Comparison of ENCODE assay signal across 8 cellular contexts in the genomic region with DNA sequence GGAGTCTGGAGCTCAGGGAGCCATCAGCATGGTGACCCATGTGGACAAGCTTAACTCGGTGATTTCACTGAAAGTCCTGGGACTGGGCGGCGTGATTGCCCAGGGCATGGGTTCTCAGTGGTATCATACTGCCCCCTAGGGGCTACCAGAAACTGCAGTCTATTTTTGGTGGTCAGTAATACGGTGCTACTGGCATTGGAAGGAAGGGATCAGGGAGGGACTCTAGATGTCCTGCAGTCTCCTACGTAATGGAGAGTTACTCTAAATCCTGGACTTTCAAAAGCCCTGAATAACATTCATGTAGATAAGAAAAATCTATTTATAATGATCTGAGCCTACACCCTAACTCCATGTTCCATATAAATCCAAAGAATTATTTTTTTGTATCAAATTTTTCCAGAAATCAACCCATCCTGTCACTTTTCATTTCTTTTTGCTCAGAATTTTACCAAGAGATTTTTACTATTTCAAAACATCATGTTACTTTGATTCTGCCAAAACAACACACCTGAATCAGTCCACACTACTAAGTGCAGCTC. TPM values are rescaled to one million over a fixed set of nuclear protein-coding genes. Genes with fewer than 3 reads are reported as not detected.
DNase-seq lines count a peak whose midpoint lies in the region; ATAC-seq, FAIRE-seq and TF ChIP-seq lines count a peak whose summit lies in the region.

No MANE protein-coding gene starts in this region.

- peak; percentile 70 for TF ChIP-seq CTCF in Calu3 (IDR thresholded peaks at IDR 0.05; ENCODE audit: unreplicated experiment)
- TF ChIP-seq CTCF in H1 (IDR thresholded peaks at IDR 0.05; ENCODE audit: control extremely low read depth in 1 of 3, insufficient read depth in 1 of 3, low read depth in 1 of 3, low read length in 3 of 3): peak; percentile 63 to 91 (median 87)

- H3K9ac ChIP-seq in H1 (replicated peaks in 1 of 4; ENCODE audit: extremely low read depth in 1 of 4, low read depth in 3 of 4, low read length in 3 of 4): no peak overlapping the region

- no peaks in the 10 kb centered on the region for H3K27me3 ChIP-seq in H1 (replicated peaks in 1 of 4; ENCODE audit: control insufficient read depth in 3 of 4, extremely low read depth in 1 of 4, insufficient read depth in 3 of 4, low read length in 3 of 4)

- no peak overlapping the region for H3K4me2 ChIP-seq in H1 (ENCODE audit: insufficient read depth in 1 of 2, low read depth in 2 of 2, low read length in 2 of 2)

- H3K4me1 Mint-ChIP-seq in Calu3 (ENCODE audit: low read depth, unreplicated experiment) (no peaks in the 10 kb centered on the region), memory B cell (peaks cover 14% of the 10 kb centered on the region)

- H3K4me1 ChIP-seq in H1 (replicated peaks in 1 of 4; ENCODE audit: control insufficient read depth in 3 of 4, insufficient read depth in 4 of 4, low read length in 3 of 4): no peaks in the 10 kb centered on the region

- H3K4me3 ChIP-seq in H1 (ENCODE audit: extremely low read depth in 1 of 4, insufficient read depth in 2 of 4, low read depth in 3 of 4, low read length in 4 of 4): no peak overlapping the region

- no peak overlapping the region for H2BK12ac ChIP-seq in H1 (ENCODE audit: low read depth, low read length)

- no peak overlapping the region for H2BK5ac ChIP-seq in H1 (ENCODE audit: low read depth, low read length)

- no peaks in the 10 kb centered on the region for H3K9me3 Mint-ChIP-seq in Calu3 (ENCODE audit: low read depth, unreplicated experiment)
- no peaks in the 10 kb centered on the region for H3K9me3 Mint-ChIP-seq in memory B cell

- H3K23me2 ChIP-seq in H1 (ENCODE audit: low read depth, low read length): no peaks in the 10 kb centered on the region

- H4K8ac ChIP-seq in H1 (ENCODE audit: extremely low read depth, insufficient read depth, low read length): no peak overlapping the region

- H2AFZ ChIP-seq in H1 (ENCODE audit: low read length): no peak overlapping the region

- no peak overlapping the region for H2BK120ac ChIP-seq in H1 (replicated peaks; ENCODE audit: low read depth, low read length)

- POLR2A ChIA-PET in H1 (lab: Charles Lee; ENCODE audit: partially characterized antibody): interaction anchor here (0.6 to 1.5 kb wide), 4 partner anchors 15 to 437 kb away, joined by 3 to 4 read pairs (median 4); no protein-coding TSS in a partner anchor

- TF ChIP-seq RAD21 in H1 (IDR thresholded peaks at IDR 0.05 in 1 of 2, conservative IDR thresholded peaks at IDR 0.05 in 1 of 2; ENCODE audit: low read depth in 2 of 2, low read length in 2 of 2): peak; percentile 92 to 93

- no peaks in the 10 kb centered on the region; a peak in 1 of 8 replicates for H3K36me3 ChIP-seq in H1 (ENCODE audit: control insufficient read depth in 2 of 4, insufficient read depth in 4 of 4, low read length in 3 of 4)

- FAIRE-seq in H1 (lab: Jason Lieb, UNC): peak; percentile 90

- H3K56ac ChIP-seq in H1 (replicated peaks; ENCODE audit: insufficient read length, low read depth, low read length): no peak overlapping the region

- intact Hi-C loops in Calu3 (cut with micrococcal nuclease; ENCODE audit: unreplicated experiment): loop anchor here (1.0 to 2.0 kb wide), 2 partner anchors 273 to 441 kb away; no protein-coding TSS in a partner anchor

- ATAC-seq in activated CD4-positive, CD25-positive, alpha-beta regulatory T cell treated with anti-CD3 and anti-CD28 coated beads, Interleukin-2, amount 50 U/mL, for 24 hours: peak; percentile 51 to 76
- peak; percentile 82 for ATAC-seq in memory B cell (ENCODE audit: low read depth)
- ATAC-seq in GM19324 (IDR thresholded peaks at IDR 0.05; ENCODE audit: low FRiP score, unreplicated experiment): no peak

- H2BK20ac ChIP-seq in H1 (ENCODE audit: low read length): no peak overlapping the region

- H3K27me3 Mint-ChIP-seq in Calu3 (ENCODE audit: unreplicated experiment) (no peaks in the 10 kb centered on the region), memory B cell (no peaks in the 10 kb centered on the region)

- no peak overlapping the region for H3K23ac ChIP-seq in H1 (ENCODE audit: insufficient read length)

- no peak overlapping the region for H4K91ac ChIP-seq in H1 (replicated peaks; ENCODE audit: insufficient read length, low read length)

- BruUV-seq in Calu3 (replicated peaks; lab: Mats Ljungman, UMichigan): no TSS peak

- no peak overlapping the region for H3K4ac ChIP-seq in H1 (replicated peaks; ENCODE audit: insufficient read length, low read depth, low read length)

- H3K27ac Mint-ChIP-seq in Calu3 (ENCODE audit: unreplicated experiment) (peak overlapping the region; percentile 6), memory B cell (no peak overlapping the region)

- no peak overlapping the region for H3K18ac ChIP-seq in H1 (ENCODE audit: extremely low read depth, low read length)

- H3K14ac ChIP-seq in H1 (ENCODE audit: insufficient read length): no peak overlapping the region

- DNase-seq in Calu3 (peak; percentile 73), HCEC 1CT (peak; percentile 75), NCI-H345 treated with DMSO at 0.1 percent for 48 hours (lab: John Stamatoyannopoulos, UW; ENCODE audit: unreplicated experiment) (peak; percentile 57), H1 (ENCODE audit: low read depth in 1 of 2, low spot score in 2 of 2) (peak; percentile 25 to 75), memory B cell (ENCODE audit: low spot score in 2 of 2) (peak; percentile 49 to 52), superior temporal gyrus (ENCODE audit: extremely low spot score) (peak; percentile 95)

- H3K9me3 ChIP-seq in H1 (ENCODE audit: insufficient read depth in 2 of 2, low read depth in 1 of 2, low read length in 1 of 2): no peaks in the 10 kb centered on the region

- H3K4me3 Mint-ChIP-seq in Calu3 (ENCODE audit: low read depth, unreplicated experiment) (no peak overlapping the region), memory B cell (no peak overlapping the region)

- no peaks in the 10 kb centered on the region for H3K79me2 ChIP-seq in H1 (ENCODE audit: control insufficient read depth in 1 of 2, insufficient read depth in 2 of 2, low read length in 2 of 2)

- H3K36me3 Mint-ChIP-seq in Calu3 (ENCODE audit: insufficient read depth, unreplicated experiment) (peaks cover 30% of the 10 kb centered on the region), memory B cell (peaks cover 22% of the 10 kb centered on the region)

- CTCF ChIA-PET in Calu3 (lab: Charles Lee) (interaction anchor here (0.7 to 0.8 kb wide), 4 partner anchors 48 to 441 kb away, joined by 3 to 6 read pairs (median 4); partner anchors contain the start of gene BMP8A), H1 (lab: Charles Lee; ENCODE audit: partially characterized antibody) (interaction anchor here (0.6 to 5.3 kb wide), 32 partner anchors 8 to 919 kb away, joined by 3 to 68 read pairs (median 4); partner anchors contain the start of gene BMP8A)

- no peak overlapping the region for H3K27ac ChIP-seq in H1 (ENCODE audit: low read depth, low read length)

- H2BK15ac ChIP-seq in H1 (ENCODE audit: low read length): no peak overlapping the region

- TF ChIP-seq EP300 in H1 (IDR thresholded peaks at IDR 0.05; ENCODE audit: borderline replicate concordance in 1 of 2, low read depth in 2 of 2, low read length in 2 of 2): no peak

- no peak overlapping the region for H4K5ac ChIP-seq in H1 (ENCODE audit: insufficient read length, low read depth, low read length)

- peaks cover 0 to 2% of the 10 kb centered on the region in 2 experiments for H4K20me1 ChIP-seq in H1 (replicated peaks in 1 of 2; ENCODE audit: control insufficient read depth in 1 of 2, insufficient read depth in 2 of 2, low read length in 2 of 2)

- WGBS in H1 (ENCODE audit: extremely low coverage in 1 of 2, insufficient coverage in 1 of 2, insufficient read length in 1 of 2, insufficient replicate concordance in 2 of 2, low coverage in 1 of 2, low lambda C conversion rate in 2 of 2, missing lambda C conversion rate in 1 of 2), 2 experiments: 41% methylated on average over 5 of the region's 5 CpGs; no CpG with 5 or more reads in 1 of the 2 experiments

- TF ChIP-seq POLR2A in H1 (IDR thresholded peaks at IDR 0.05; ENCODE audit: control extremely low read depth in 1 of 2, low read depth in 2 of 2, low read length in 2 of 2): no peak

- no peak overlapping the region for H2AK5ac ChIP-seq in H1 (ENCODE audit: low read depth, low read length)

- H3K79me1 ChIP-seq in H1 (ENCODE audit: low read depth, low read length): no peaks in the 10 kb centered on the region

TF ChIP-seq in H1, 55 proteins besides CTCF, POLR2A, EP300 and RAD21:
- TF ChIP-seq CREB1 (IDR thresholded peaks at IDR 0.05) (no peak), POU5F1 (IDR thresholded peaks at IDR 0.05; ENCODE audit: low read depth, low read length) (no peak), SIN3A (conservative IDR thresholded peaks at IDR 0.05 in 1 of 2, IDR thresholded peaks at IDR 0.05 in 1 of 2; ENCODE audit: low read depth in 1 of 2, low read length in 2 of 2) (0 out of 4 replicates have a peak, but pooled peaks of 1 of the 2 experiments have one; percentile 29)

RNA-seq across cellular contexts. Expression of gene PABPC4, which starts 37.3 kb away (rescaled TPM):
- 193 and 213 TPM in 2 replicates for total RNA-seq in Calu3 (2022)
- total RNA-seq in H1 (2021; fragmentation: NEBNext Ultra II Directional; extraction: Animal tissue kit (Norgen Biotek cat#: 25700)): 333 and 341 TPM in 2 replicates
- 147 and 172 TPM in 2 replicates for polyA plus RNA-seq in H1 (2011; rRNA removed)
- 128 TPM for polyA plus RNA-seq in H1 (2011; cell fraction: cytosol; rRNA removed)
- polyA plus RNA-seq in H1 (2011; cell fraction: nucleus; rRNA removed): 357 TPM
- 163 to 196 TPM (median 184 TPM) in 4 replicates for polyA plus RNA-seq in H1 (2012, experiment 1 of 2)
- polyA plus RNA-seq in H1 (2012, experiment 2 of 2): 85.0 TPM
- polyA plus RNA-seq in H1 (2013, experiment 1 of 2): 245 TPM
- polyA plus RNA-seq in H1 (2013, experiment 2 of 2): 239 TPM
- polyA minus RNA-seq in H1 (2011; rRNA and poly(A)+ RNA removed): 126 and 154 TPM in 2 replicates
- 186 TPM for polyA minus RNA-seq in H1 (2011; cell fraction: cytosol; rRNA and poly(A)+ RNA removed)
- polyA minus RNA-seq in H1 (2011; cell fraction: nucleus; rRNA and poly(A)+ RNA removed): 139 TPM

RNA-seq across cellular contexts. Expression of gene BMP8A, which starts 47.9 kb away (rescaled TPM):
- total RNA-seq in Calu3 (2022): 0.24 and 0.40 TPM in 2 replicates
- 0.43 and 0.63 TPM in 2 replicates for total RNA-seq in H1 (2021; fragmentation: NEBNext Ultra II Directional; extraction: Animal tissue kit (Norgen Biotek cat#: 25700))
- 0.38 and 0.41 TPM in 2 replicates for polyA plus RNA-seq in H1 (2011; rRNA removed)
- polyA plus RNA-seq in H1 (2011; cell fraction: cytosol; rRNA removed): 0.50 TPM
- polyA plus RNA-seq in H1 (2011; cell fraction: nucleus; rRNA removed): 0.47 TPM
- 0.24 to 0.32 TPM (median 0.31 TPM) in 3 of 4 replicates, not detected in the other for polyA plus RNA-seq in H1 (2012, experiment 1 of 2)
- polyA plus RNA-seq in H1 (2012, experiment 2 of 2): not detected
- polyA plus RNA-seq in H1 (2013, experiment 1 of 2): 0.16 TPM
- 0.09 TPM for polyA plus RNA-seq in H1 (2013, experiment 2 of 2)
- 0.09 and 0.22 TPM in 2 replicates for polyA minus RNA-seq in H1 (2011; rRNA and poly(A)+ RNA removed)
- not detected for polyA minus RNA-seq in H1 (2011; cell fraction: cytosol; rRNA and poly(A)+ RNA removed)
- polyA minus RNA-seq in H1 (2011; cell fraction: nucleus; rRNA and poly(A)+ RNA removed): 0.40 TPM
